14 cellular contexts compared by ENCODE assay signal in genomic region chr5:68419101-68419636, GRCh38.
A peak's percentile ranks its signal among the peaks of the same experiment; 100 is the strongest.
DNase-seq lines count a peak whose midpoint lies in the region; ATAC-seq and TF ChIP-seq lines count a peak whose summit lies in the region.
"Had no signal": no experiment of that assay in that cellular context is flagged by ENCODE, and none has a peak within 500 bp of the region (broad histone marks: within the 10 kb centered on the region; RNA-seq: fewer than 3 reads in every experiment).

No MANE protein-coding gene starts in this region.

- no peaks in the 10 kb centered on the region for H3K36me3 Mint-ChIP-seq in osteocyte (ENCODE audit: unreplicated experiment)

- ATAC-seq in HG02588 (IDR thresholded peaks at IDR 0.05; ENCODE audit: unreplicated experiment), result no peak
- ATAC-seq: activated CD4-positive, CD25-positive, alpha-beta regulatory T cell treated with anti-CD3 and anti-CD28 coated beads, Interleukin-2, amount 50 U/mL, for 24 hours had no signal

- H3K27me3 ChIP-seq in vagina, result no peaks in the 10 kb centered on the region
- H3K27me3 ChIP-seq: pancreas, testis had no signal

- peak overlapping the region; percentile 79 for H3K27ac ChIP-seq in vagina
- H3K27ac ChIP-seq: pancreas had no signal

- no peaks in the 10 kb centered on the region for H3K36me3 ChIP-seq in vagina
- H3K36me3 ChIP-seq: pancreas had no signal

- H3K9me3 Mint-ChIP-seq in osteocyte (ENCODE audit: unreplicated experiment), result no peaks in the 10 kb centered on the region
- H3K9me3 Mint-ChIP-seq: T-helper 2 cell treated with Interferon-gamma antibody and Interleukin-4, amounts not matched to agents 5 μg/mL and 100 μg/mL, for 36 hours had no signal

- TF ChIP-seq POLR2A in erythroblast (IDR thresholded peaks at IDR 0.05; ENCODE audit: low read length), result no peak
- no peak for TF ChIP-seq POLR2A in vagina (IDR thresholded peaks at IDR 0.05)

- TF ChIP-seq CTCF in osteocyte (IDR thresholded peaks at IDR 0.05), result no peak
- TF ChIP-seq CTCF in vagina (IDR thresholded peaks at IDR 0.05), result no peak

- H3K9me3 ChIP-seq in vagina, result no peaks in the 10 kb centered on the region
- H3K9me3 ChIP-seq: pancreas, testis had no signal

- H3K4me3 ChIP-seq in vagina, result no peak overlapping the region
- H3K4me3 ChIP-seq: pancreas, testis had no signal

- peak; percentile 32 to 53 for DNase-seq in NCI-H524 (lab: John Stamatoyannopoulos, UW)
- DNase-seq in NCI-H524 treated with DMSO at 0.1 percent for 48 hours (lab: John Stamatoyannopoulos, UW), result no peak
- DNase-seq in erythroblast (lab: John Stamatoyannopoulos, UW), result peak; percentile 27 to 56
- no peak for DNase-seq in osteocyte (ENCODE audit: extremely low spot score, unreplicated experiment)
- no peak for DNase-seq in vagina (ENCODE audit: extremely low spot score in 2 of 2)
- no peak for DNase-seq in G401 (ENCODE audit: low spot score)
- DNase-seq in H4 (ENCODE audit: low spot score), result no peak
- DNase-seq: NCI-H187 treated with DMSO at 0.1 percent for 48 hours; stimulated activated CD4-positive, alpha-beta T cell treated with anti-CD3 and anti-CD28 coated beads, Interleukin-4, amount 100 ng/mL, for 24 hours; testis had no signal

- in situ Hi-C loops in G401 (cut with HindIII; ENCODE audit: low sequenced_read_pairs), result no loop called here

- peaks cover 42% of the 10 kb centered on the region for H3K4me1 Mint-ChIP-seq in osteocyte (ENCODE audit: unreplicated experiment)

- peaks cover 31% of the 10 kb centered on the region for H3K4me1 ChIP-seq in vagina

- H3K27me3 Mint-ChIP-seq in osteocyte (ENCODE audit: unreplicated experiment), result no peaks in the 10 kb centered on the region

- H3K27ac Mint-ChIP-seq in osteocyte (ENCODE audit: unreplicated experiment), result peak overlapping the region; percentile 65
- H3K27ac Mint-ChIP-seq: T-helper 2 cell treated with Interferon-gamma antibody and Interleukin-4, amounts not matched to agents 5 μg/mL and 100 μg/mL, for 36 hours had no signal

- intact Hi-C loops in vagina (cut with DNase I), result no loop called here

- H3K4me3 Mint-ChIP-seq in osteocyte (ENCODE audit: unreplicated experiment), result no peak overlapping the region
- H3K4me3 Mint-ChIP-seq: T-helper 2 cell treated with Interferon-gamma antibody and Interleukin-4, amounts not matched to agents 5 μg/mL and 100 μg/mL, for 36 hours had no signal

Comparison
In these comparisons a context has a peak if more than half of its experiments do, and no peak if none do; other contexts are left out.
1. DNase-seq: peak in NCI-H524 (2 of 2) and erythroblast (2 of 2); none in NCI-H524 treated with DMSO at 0.1 percent for 48 hours (single experiment), osteocyte (single experiment), vagina (0 of 2), G401 (single experiment) and H4 (single experiment).